In genomic region chr7:67111342-67111741, GRCh38 we compare ENCODE assay signal across 5 cellular contexts.
DNase-seq lines count a peak whose midpoint lies in the region; ATAC-seq, FAIRE-seq and TF ChIP-seq lines count a peak whose summit lies in the region.
"Not testable (repeated sequence)": the region's sequence is repeated elsewhere in the genome, so short reads cannot be mapped to it uniquely, and the experiment has no call there.

No MANE protein-coding gene starts in this region.

- H3K9ac ChIP-seq in IMR-90 (ENCODE audit: low read depth, low read length); K562 (ENCODE audit: insufficient read depth in 1 of 2, low read depth in 2 of 2, low read length in 2 of 2); H1 (replicated peaks in 1 of 4; ENCODE audit: extremely low read depth in 1 of 4, low read depth in 3 of 4, low read length in 3 of 4); HepG2 (ENCODE audit: insufficient read depth, low read depth, low read length): not testable (repeated sequence)

- in situ Hi-C loops in IMR-90 (cut with MboI; ENCODE audit: low sequenced_read_pairs); K562 (cut with MboI); HepG2 (cut with HindIII; ENCODE audit: extremely low pct_ligation_motif_present, low pct_unique_long_range_greater_than_20kb): not testable (repeated sequence)

- H4K5ac ChIP-seq in IMR-90 (ENCODE audit: low read depth, low read length); H1 (ENCODE audit: insufficient read length, low read depth, low read length): not testable (repeated sequence)

- H3K79me1 ChIP-seq in IMR-90 (ENCODE audit: low read depth in 1 of 2, low read length in 2 of 2); H1 (ENCODE audit: low read depth, low read length): not testable (repeated sequence)

- not testable (repeated sequence) for FAIRE-seq in A549 (lab: Jason Lieb, UNC); K562 (lab: Jason Lieb, UNC); H1 (lab: Jason Lieb, UNC); HepG2 (lab: Jason Lieb, UNC)

- BruUV-seq in IMR-90 (replicated peaks; lab: Mats Ljungman, UMichigan); K562 (replicated peaks; lab: Mats Ljungman, UMichigan); HepG2 (replicated peaks; lab: Mats Ljungman, UMichigan): not testable (repeated sequence)

- H2BK120ac ChIP-seq in IMR-90 (ENCODE audit: low read depth, low read length); H1 (replicated peaks; ENCODE audit: low read depth, low read length): not testable (repeated sequence)

- not testable (repeated sequence) for H3K23ac ChIP-seq in IMR-90 (ENCODE audit: low read depth, low read length); H1 (ENCODE audit: insufficient read length)

- not testable (repeated sequence) for H3K36me3 ChIP-seq in IMR-90 (ENCODE audit: control insufficient read depth, insufficient read depth, low read length); K562 (ENCODE audit: control insufficient read depth, insufficient read depth, low read length); H1 (ENCODE audit: control insufficient read depth in 2 of 4, insufficient read depth in 4 of 4, low read length in 3 of 4); HepG2 (replicated peaks in 1 of 2; ENCODE audit: control insufficient read depth in 1 of 2, insufficient read depth in 2 of 2, low read length in 2 of 2)

- TF ChIP-seq POLR2A in A549 (IDR thresholded peaks at IDR 0.05; ENCODE audit: low read length); IMR-90 (IDR thresholded peaks at IDR 0.05; ENCODE audit: low read depth, low read length); K562 (conservative IDR thresholded peaks at IDR 0.05); H1 (IDR thresholded peaks at IDR 0.05; ENCODE audit: control extremely low read depth in 1 of 2, low read depth in 2 of 2, low read length in 2 of 2); HepG2 (IDR thresholded peaks at IDR 0.05; ENCODE audit: insufficient read depth in 1 of 2, low read depth in 2 of 2, low read length in 2 of 2): not testable (repeated sequence)

- H3K4ac ChIP-seq in IMR-90 (ENCODE audit: low read depth, low read length); H1 (replicated peaks; ENCODE audit: insufficient read length, low read depth, low read length): not testable (repeated sequence)

- ATAC-seq in A549; IMR-90 (ENCODE audit: low read depth); K562; HepG2: not testable (repeated sequence)

- H3K18ac ChIP-seq in IMR-90 (ENCODE audit: low read depth, low read length); H1 (ENCODE audit: extremely low read depth, low read length): not testable (repeated sequence)

- not testable (repeated sequence) for H4K20me1 ChIP-seq in IMR-90 (ENCODE audit: insufficient read depth, low read length); K562 (replicated peaks; ENCODE audit: control insufficient read depth, insufficient read depth, low read length); H1 (replicated peaks in 1 of 2; ENCODE audit: control insufficient read depth in 1 of 2, insufficient read depth in 2 of 2, low read length in 2 of 2); HepG2 (ENCODE audit: insufficient read depth, low read length)

- CTCF ChIA-PET in A549 (lab: Yijun Ruan, JAX); IMR-90 (lab: Yijun Ruan, JAX); K562 (lab: Yijun Ruan, JAX; ENCODE audit: low intra/inter-chr PET ratio); H1 (lab: Charles Lee; ENCODE audit: partially characterized antibody); HepG2 (lab: Yijun Ruan, JAX; ENCODE audit: low intra/inter-chr PET ratio, low total read pairs): not testable (repeated sequence)

- 90% methylated on average over 2 of the region's 2 CpGs for WGBS in A549 (ENCODE audit: missing lambda C conversion rate)
- no CpG with 5 or more reads among the region's 2 CpGs for WGBS in IMR-90 (ENCODE audit: extremely low coverage in 2 of 2, insufficient read length in 1 of 2), 2 experiments
- WGBS in K562 (ENCODE audit: insufficient coverage, low coverage, missing lambda C conversion rate) = 92% methylated on average over 2 of the region's 2 CpGs
- WGBS in H1 (ENCODE audit: extremely low coverage in 1 of 2, insufficient coverage in 1 of 2, insufficient read length in 1 of 2, insufficient replicate concordance in 2 of 2, low coverage in 1 of 2, low lambda C conversion rate in 2 of 2, missing lambda C conversion rate in 1 of 2), 2 experiments = 90% methylated on average over 2 of the region's 2 CpGs; no CpG with 5 or more reads in 1 of the 2 experiments
- WGBS in HepG2 (ENCODE audit: low lambda C conversion rate) = 97% methylated on average over 2 of the region's 2 CpGs

- TF ChIP-seq CTCF in A549 (IDR thresholded peaks at IDR 0.05); IMR-90 (conservative IDR thresholded peaks at IDR 0.05; ENCODE audit: low read depth, low read length); K562 (IDR thresholded peaks at IDR 0.05 in 2 of 3, conservative IDR thresholded peaks at IDR 0.05 in 1 of 3; ENCODE audit: insufficient read depth in 2 of 3, low read depth in 1 of 3, low read length in 3 of 3); H1 (IDR thresholded peaks at IDR 0.05; ENCODE audit: control extremely low read depth in 1 of 3, insufficient read depth in 1 of 3, low read depth in 1 of 3, low read length in 3 of 3); HepG2 (CRISPR knock-in tag; IDR thresholded peaks at IDR 0.05): not testable (repeated sequence)

- H3K4me1 ChIP-seq in A549; IMR-90 (ENCODE audit: control insufficient read depth, insufficient read depth, low read length); K562 (replicated peaks in 1 of 2; ENCODE audit: control insufficient read depth in 2 of 2, insufficient read depth in 2 of 2, low read length in 2 of 2); H1 (replicated peaks in 1 of 4; ENCODE audit: control insufficient read depth in 3 of 4, insufficient read depth in 4 of 4, low read length in 3 of 4); HepG2 (ENCODE audit: insufficient read depth, low read length): not testable (repeated sequence)

- POLR2A ChIA-PET in A549 (lab: Yijun Ruan, JAX); IMR-90 (lab: Charles Lee; ENCODE audit: unreplicated experiment); K562 (lab: Yijun Ruan, JAX); H1 (lab: Charles Lee; ENCODE audit: partially characterized antibody); HepG2 (lab: Yijun Ruan, JAX): not testable (repeated sequence)

- H3K56ac ChIP-seq in IMR-90 (ENCODE audit: extremely low read depth, insufficient read depth, low read length); H1 (replicated peaks; ENCODE audit: insufficient read length, low read depth, low read length): not testable (repeated sequence)

- H3K27ac ChIP-seq in A549; IMR-90 (ENCODE audit: insufficient read depth, low read length); K562 (ENCODE audit: extremely low read depth, low read depth, low read length); H1 (ENCODE audit: low read depth, low read length); HepG2 (ENCODE audit: extremely low read length, insufficient read depth, low read length): not testable (repeated sequence)

- not testable (repeated sequence) for H2BK12ac ChIP-seq in H1 (ENCODE audit: low read depth, low read length)

- not testable (repeated sequence) for DNase-seq in A549 (ENCODE audit: low read depth in 1 of 2, low spot score in 1 of 2); IMR-90; K562 (ENCODE audit: extremely low read depth in 1 of 4, low spot score in 3 of 4); H1 (ENCODE audit: low read depth in 1 of 2, low spot score in 2 of 2); HepG2 (ENCODE audit: low spot score)

- TF ChIP-seq EP300 in A549 (IDR thresholded peaks at IDR 0.05); K562 (IDR thresholded peaks at IDR 0.05; ENCODE audit: low read length); H1 (IDR thresholded peaks at IDR 0.05; ENCODE audit: borderline replicate concordance in 1 of 2, low read depth in 2 of 2, low read length in 2 of 2); HepG2 (IDR thresholded peaks at IDR 0.05; ENCODE audit: low read depth in 2 of 2, low read length in 2 of 2); HepG2 (CRISPR knock-in tag; IDR thresholded peaks at IDR 0.05; ENCODE audit: borderline replicate concordance): not testable (repeated sequence)

- H3K9me3 ChIP-seq in A549; IMR-90 (ENCODE audit: control insufficient read depth, insufficient read depth, low read length); K562 (replicated peaks; ENCODE audit: control insufficient read depth, insufficient read depth, low read depth, low read length); H1 (ENCODE audit: insufficient read depth in 2 of 2, low read depth in 1 of 2, low read length in 1 of 2); HepG2 (ENCODE audit: low read length): not testable (repeated sequence)

- not testable (repeated sequence) for H2BK5ac ChIP-seq in IMR-90 (ENCODE audit: low read depth, low read length, poor library complexity, severe bottlenecking); H1 (ENCODE audit: low read depth, low read length)

- H3K79me2 ChIP-seq in K562 (ENCODE audit: control insufficient read depth, insufficient read depth, low read length); H1 (ENCODE audit: control insufficient read depth in 1 of 2, insufficient read depth in 2 of 2, low read length in 2 of 2); HepG2 (ENCODE audit: insufficient read depth, low read length): not testable (repeated sequence)

- dilution Hi-C loops in IMR-90 (cut with HindIII; ENCODE audit: low sequenced_read_pairs, unreplicated experiment) = not testable (repeated sequence)

- H3K23me2 ChIP-seq in H1 (ENCODE audit: low read depth, low read length) = not testable (repeated sequence)

- H3K14ac ChIP-seq in IMR-90 (replicated peaks; ENCODE audit: low read depth, low read length); H1 (ENCODE audit: insufficient read length): not testable (repeated sequence)

- not testable (repeated sequence) for H2BK20ac ChIP-seq in IMR-90 (ENCODE audit: low read depth, low read length); H1 (ENCODE audit: low read length)

- H3K4me3 ChIP-seq in A549; IMR-90 (ENCODE audit: insufficient read depth, low read depth, low read length); K562; H1 (ENCODE audit: extremely low read depth in 1 of 4, insufficient read depth in 2 of 4, low read depth in 3 of 4, low read length in 4 of 4); HepG2 (replicated peaks in 1 of 3; ENCODE audit: insufficient read depth in 1 of 3, low read depth in 2 of 3, low read length in 3 of 3): not testable (repeated sequence)

- not testable (repeated sequence) for H3K27me3 ChIP-seq in IMR-90 (ENCODE audit: control insufficient read depth, insufficient read depth, low read length); K562 (ENCODE audit: control insufficient read depth in 2 of 2, insufficient read depth in 2 of 2, low read length in 2 of 2); H1 (replicated peaks in 1 of 4; ENCODE audit: control insufficient read depth in 3 of 4, extremely low read depth in 1 of 4, insufficient read depth in 3 of 4, low read length in 3 of 4); HepG2 (ENCODE audit: control insufficient read depth in 1 of 2, insufficient read depth in 2 of 2, low read length in 2 of 2)

- H3K4me2 ChIP-seq in A549; IMR-90 (ENCODE audit: low read depth, low read length); K562 (ENCODE audit: insufficient read depth, low read length); H1 (ENCODE audit: insufficient read depth in 1 of 2, low read depth in 2 of 2, low read length in 2 of 2); HepG2 (ENCODE audit: low read depth, low read length): not testable (repeated sequence)

- not testable (repeated sequence) for H4K91ac ChIP-seq in IMR-90 (ENCODE audit: insufficient read depth, low read depth, low read length); H1 (replicated peaks; ENCODE audit: insufficient read length, low read length)

- not testable (repeated sequence) for H2AFZ ChIP-seq in IMR-90 (replicated peaks; ENCODE audit: low read length, poor library complexity); K562 (ENCODE audit: low read depth, low read length); H1 (ENCODE audit: low read length); HepG2 (ENCODE audit: low read length)

- intact Hi-C loops in IMR-90 (cut with micrococcal nuclease); K562 (cut with micrococcal nuclease); HepG2 (cut with micrococcal nuclease; ENCODE audit: unreplicated experiment): not testable (repeated sequence)

- not testable (repeated sequence) for TF ChIP-seq RAD21 in A549 (conservative IDR thresholded peaks at IDR 0.05 in 1 of 2, IDR thresholded peaks at IDR 0.05 in 1 of 2); IMR-90 (IDR thresholded peaks at IDR 0.05; ENCODE audit: low read length); K562 (CRISPR knock-in tag; conservative IDR thresholded peaks at IDR 0.05 in 1 of 2, IDR thresholded peaks at IDR 0.05 in 1 of 2); H1 (IDR thresholded peaks at IDR 0.05 in 1 of 2, conservative IDR thresholded peaks at IDR 0.05 in 1 of 2; ENCODE audit: low read depth in 2 of 2, low read length in 2 of 2); HepG2 (CRISPR knock-in tag; IDR thresholded peaks at IDR 0.05)

- not testable (repeated sequence) for H2AK5ac ChIP-seq in IMR-90 (ENCODE audit: low read depth, low read length); H1 (ENCODE audit: low read depth, low read length)

- H4K8ac ChIP-seq in IMR-90 (ENCODE audit: low read depth in 2 of 2, low read length in 2 of 2); H1 (ENCODE audit: extremely low read depth, insufficient read depth, low read length): not testable (repeated sequence)

- not testable (repeated sequence) for H2BK15ac ChIP-seq in IMR-90 (ENCODE audit: low read depth, low read length); H1 (ENCODE audit: low read length)

- H2AK9ac ChIP-seq in IMR-90 (replicated peaks; ENCODE audit: low read depth, low read length, poor library complexity) = not testable (repeated sequence)

- H3K9me1 ChIP-seq in IMR-90 (ENCODE audit: insufficient read depth, low read length); K562 (ENCODE audit: control insufficient read depth, insufficient read depth, low read length): not testable (repeated sequence)
